In genomic region chr11:57402188-57403066, GRCh38 we compare ENCODE assay signal across 17 cellular contexts. TPM values are rescaled to one million over a fixed set of nuclear protein-coding genes. Genes with fewer than 3 reads are reported as not detected.
DNase-seq lines count a peak whose midpoint lies in the region; ATAC-seq and TF ChIP-seq lines count a peak whose summit lies in the region.
"Had no signal": no experiment of that assay in that cellular context is flagged by ENCODE, and none has a peak within 500 bp of the region (broad histone marks: within the 10 kb centered on the region; RNA-seq: fewer than 3 reads in every experiment).

No MANE protein-coding gene starts in this region.

- DNase-seq in 8988T (peak; percentile 63), ELR (ENCODE audit: low read depth) (peak; percentile 64), PC-9 (peak; percentile 64 to 79), fibroblast of the aortic adventitia (ENCODE audit: low read depth) (peak; percentile 14), NCI-H2081 (lab: John Stamatoyannopoulos, UW) (no peak), body of pancreas (no peak), cortex of kidney (lab: John Stamatoyannopoulos, UW) (no peak), H7 (no peak)
- DNase-seq: activated CD8-positive, alpha-beta memory T cell treated with anti-CD3 and anti-CD28 coated beads for 24 hours; activated gamma-delta T cell treated with Interleukin-2 at 50 U/mL for 16 hours; immature natural killer cell; Karpas-422; midbrain; NCI-H146; occipital lobe had no signal

- no peaks in the 10 kb centered on the region for H3K79me2 ChIP-seq in PC-9 (ENCODE audit: low read depth)

- peak overlapping the region; percentile 45 for H3K27ac ChIP-seq in PC-9
- H3K27ac ChIP-seq in body of pancreas = no peak overlapping the region

- CTCF ChIA-PET in PC-9 (lab: Charles Lee) = interaction anchor here (0.6 to 0.9 kb wide), 2 partner anchors 55 to 308 kb away, joined by 6 to 10 read pairs; no protein-coding TSS in a partner anchor

- no peaks in the 10 kb centered on the region for H3K9me2 ChIP-seq in PC-9 (ENCODE audit: insufficient read depth)

- intact Hi-C loops in PC-9 (cut with micrococcal nuclease; ENCODE audit: unreplicated experiment) = no loop called here
- intact Hi-C loops in body of pancreas (cut with DNase I) = no loop called here

- no peak for ATAC-seq in body of pancreas

- no peaks in the 10 kb centered on the region for H4K20me1 ChIP-seq in PC-9 (ENCODE audit: insufficient read depth)

- H3K4me2 ChIP-seq in PC-9 = peak overlapping the region; percentile 46

- H3K36me3 ChIP-seq in PC-9 (ENCODE audit: low read depth) (peaks cover 16% of the 10 kb centered on the region; the same call in 1 of the 2 replicates), body of pancreas (replicated peaks in 1 of 2; ENCODE audit: insufficient read depth in 1 of 2, low read depth in 2 of 2) (no peaks in the 10 kb centered on the region), H7 (replicated peaks; ENCODE audit: control insufficient read depth, insufficient read depth, low read length) (no peaks in the 10 kb centered on the region; the same call in 1 of the 2 replicates)

- TSS peak; percentile 94 for BruUV-seq in PC-9 (replicated peaks; lab: Mats Ljungman, UMichigan)

- WGBS in body of pancreas, 2 donors = 56 to 61% methylated on average over 8 of the region's 8 CpGs

- TF ChIP-seq POLR2A in body of pancreas (IDR thresholded peaks at IDR 0.05) = no peak

- TF ChIP-seq CTCF in PC-9 (conservative IDR thresholded peaks at IDR 0.05) = no peak
- no peak for TF ChIP-seq CTCF in fibroblast of the aortic adventitia (IDR thresholded peaks at IDR 0.05; ENCODE audit: insufficient read depth, low read length)
- no peak for TF ChIP-seq CTCF in body of pancreas (IDR thresholded peaks at IDR 0.05)

- no peak overlapping the region for H3K4me3 ChIP-seq in PC-9
- no peak overlapping the region for H3K4me3 ChIP-seq in fibroblast of the aortic adventitia (ENCODE audit: low read depth, low read length)
- no peak overlapping the region for H3K4me3 ChIP-seq in body of pancreas
- H3K4me3 ChIP-seq in H7 (ENCODE audit: insufficient read depth, low read depth, low read length) = no peak overlapping the region

- no peak overlapping the region for H2AFZ ChIP-seq in PC-9

- POLR2A ChIA-PET in PC-9 (lab: Charles Lee; ENCODE audit: unreplicated experiment) = interaction anchor here (0.6 to 0.7 kb wide), 4 partner anchors 20 to 376 kb away, joined by 3 to 5 read pairs (median 4); no protein-coding TSS in a partner anchor

- H3K4me1 ChIP-seq in PC-9 (replicated peaks; ENCODE audit: insufficient read depth) = peaks cover 18% of the 10 kb centered on the region
- no peaks in the 10 kb centered on the region for H3K4me1 ChIP-seq in body of pancreas

- no peaks in the 10 kb centered on the region for H3K9me3 ChIP-seq in PC-9 (ENCODE audit: insufficient read depth, low read depth)
- no peaks in the 10 kb centered on the region for H3K9me3 ChIP-seq in body of pancreas

- H3F3A ChIP-seq in PC-9 (ENCODE audit: insufficient read depth, low read depth) = peaks cover 30% of the 10 kb centered on the region

- H3K27me3 ChIP-seq in PC-9 (ENCODE audit: insufficient read depth, low read depth) = 0 out of 2 replicates have a peak, but pooled peaks cover under 1% of the 10 kb centered on the region
- H3K27me3 ChIP-seq in body of pancreas = no peaks in the 10 kb centered on the region
- H3K27me3 ChIP-seq in H7 (ENCODE audit: control insufficient read depth, insufficient read depth, low read length) = no peaks in the 10 kb centered on the region

RNA-seq across cellular contexts. Expression of gene PRG2, which starts 12.0 kb away (rescaled TPM):
- total RNA-seq in PC-9 (2021) (not detected in 2 replicates), fibroblast of the aortic adventitia (ENCODE audit: low replicate concordance) (not detected in 2 replicates), body of pancreas (not detected)
- total RNA-seq in H7 (2014; rRNA removed; shearing (Covaris generic)) = not detected in 2 replicates
- total RNA-seq: astrocyte, frontal cortex, occipital lobe had no signal

RNA-seq across cellular contexts. Expression of gene PRG3, which starts 21.5 kb away (rescaled TPM):
- total RNA-seq in PC-9 (2021) (not detected in 2 replicates), fibroblast of the aortic adventitia (ENCODE audit: low replicate concordance) (not detected in 2 replicates), body of pancreas (not detected)
- not detected in 2 replicates for total RNA-seq in H7 (2014; rRNA removed; shearing (Covaris generic))
- total RNA-seq: astrocyte, frontal cortex had no signal

RNA-seq across cellular contexts. Expression of gene SLC43A3, which starts 24.5 kb away (rescaled TPM):
- total RNA-seq in PC-9 (2021) (35.7 and 41.3 TPM in 2 replicates), fibroblast of the aortic adventitia (ENCODE audit: low replicate concordance) (44.3 and 74.3 TPM in 2 replicates), body of pancreas (10 to 100 TPM; 23.1 to 30.0 TPM)
- total RNA-seq in H7 (2014; rRNA removed; shearing (Covaris generic)) = 9.7 and 16.4 TPM in 2 replicates

RNA-seq across cellular contexts. Expression of gene RTN4RL2, which starts 57.9 kb away (rescaled TPM):
- total RNA-seq in PC-9 (2021) = 3.4 and 4.6 TPM in 2 replicates
- 0.09 and 0.90 TPM in 2 replicates for total RNA-seq in fibroblast of the aortic adventitia (ENCODE audit: low replicate concordance)
- total RNA-seq in body of pancreas = 1 to 10 TPM in 1 of 2 donors, under 1 TPM in 1; 0.99 to 3.4 TPM
- total RNA-seq in H7 (2014; rRNA removed; shearing (Covaris generic)) = 3.1 and 3.4 TPM in 2 replicates

Comparison
In these comparisons a context has a peak if more than half of its experiments do, and no peak if none do; other contexts are left out.
1. DNase-seq: peak in 8988T (single experiment), ELR (single experiment), PC-9 (2 of 2) and fibroblast of the aortic adventitia (single experiment); none in NCI-H2081 (0 of 2), body of pancreas (0 of 4), cortex of kidney (single experiment) and H7 (single experiment).